ENCODE assay signal across 20 cellular contexts in genomic region chr19:5865772-5866171, GRCh38. TPM values are rescaled to one million over a fixed set of nuclear protein-coding genes. Genes with fewer than 3 reads are reported as not detected.
A peak's percentile ranks its signal among the peaks of the same experiment; 100 is the strongest.
DNase-seq lines count a peak whose midpoint lies in the region; ATAC-seq, FAIRE-seq and TF ChIP-seq lines count a peak whose summit lies in the region.
"Had no signal": no experiment of that assay in that cellular context is flagged by ENCODE, and none has a peak within 500 bp of the region (broad histone marks: within the 10 kb centered on the region; RNA-seq: fewer than 3 reads in every experiment).

No MANE protein-coding gene starts in this region.

- no peak overlapping the region for H2AFZ ChIP-seq in HepG2 (ENCODE audit: low read length)
- H2AFZ ChIP-seq in MM.1S (ENCODE audit: low read length) = no peak overlapping the region

- H3K27ac ChIP-seq in HepG2 (ENCODE audit: extremely low read length, insufficient read depth, low read length) (no peak overlapping the region), right lobe of liver (no peak overlapping the region), endodermal cell (ENCODE audit: low read depth, low read length) (no peak overlapping the region), MM.1S (ENCODE audit: low read length) (no peak overlapping the region), pancreas (no peak overlapping the region)
- H3K27ac ChIP-seq: BLaER1 treated with 17β-estradiol and CSF1 and Interleukin-3, amounts not matched to agents 10 nM and 100 nM had no signal

- TF ChIP-seq RAD21 in HepG2 (CRISPR knock-in tag; IDR thresholded peaks at IDR 0.05) = no peak

- H3K9me3 Mint-ChIP-seq in endodermal cell = no peaks in the 10 kb centered on the region
- no peaks in the 10 kb centered on the region for H3K9me3 Mint-ChIP-seq in natural killer cell treated with Interleukin-12 subunit alpha and Interleukin-12 subunit beta and Interleukin-15 and Interleukin-18, amount 100 ng/mL, for 72 hours
- H3K9me3 Mint-ChIP-seq: CD8-positive, alpha-beta T cell had no signal

- no peak for TF ChIP-seq POLR2A in HepG2 (IDR thresholded peaks at IDR 0.05; ENCODE audit: insufficient read depth in 1 of 2, low read depth in 2 of 2, low read length in 2 of 2)
- no peak for TF ChIP-seq POLR2A in right lobe of liver (IDR thresholded peaks at IDR 0.05)

- CTCF ChIA-PET in HepG2 (lab: Yijun Ruan, JAX; ENCODE audit: low intra/inter-chr PET ratio, low total read pairs) = no interaction called here

- no peaks in the 10 kb centered on the region for H3K4me1 Mint-ChIP-seq in endodermal cell
- peaks cover 6 to 17% of the 10 kb centered on the region in 2 donors for H3K4me1 Mint-ChIP-seq in natural killer cell treated with Interleukin-12 subunit alpha and Interleukin-12 subunit beta and Interleukin-15 and Interleukin-18, amount 100 ng/mL, for 72 hours (ENCODE audit: low read depth in 2 of 2)

- no peak overlapping the region for H3K9ac ChIP-seq in HepG2 (ENCODE audit: insufficient read depth, low read depth, low read length)
- H3K9ac ChIP-seq in endodermal cell (ENCODE audit: extremely low read depth, low read length, poor library complexity, severe bottlenecking) = no peak overlapping the region
- H3K9ac ChIP-seq in MM.1S (ENCODE audit: low read length) = no peak overlapping the region
- H3K9ac ChIP-seq: BLaER1 treated with 17β-estradiol and CSF1 and Interleukin-3, amounts not matched to agents 10 nM and 100 nM had no signal

- H3K4me2 ChIP-seq in HepG2 (ENCODE audit: low read depth, low read length) (no peak overlapping the region), MM.1S (ENCODE audit: low read depth, low read length) (no peak overlapping the region)

- no peak for DNase-seq in HepG2 (ENCODE audit: low spot score)
- DNase-seq in right lobe of liver = no peak
- no peak for DNase-seq in endodermal cell
- no peak for DNase-seq in natural killer cell treated with Interleukin-12 subunit alpha and Interleukin-12 subunit beta and Interleukin-15 and Interleukin-18, amount 100 ng/mL, for 72 hours (ENCODE audit: low spot score)
- no peak for DNase-seq in DMS114 treated with DMSO at 0.1 percent for 48 hours (lab: John Stamatoyannopoulos, UW; ENCODE audit: unreplicated experiment)
- DNase-seq in MM.1S = no peak
- DNase-seq in pancreas = no peak
- DNase-seq: 8988T, Calu3, DMS53, DND-41, EL, GOT3 had no signal

- TF ChIP-seq CTCF in HepG2 (CRISPR knock-in tag; IDR thresholded peaks at IDR 0.05) (no peak), right lobe of liver (IDR thresholded peaks at IDR 0.05) (no peak), endodermal cell (conservative IDR thresholded peaks at IDR 0.05) (no peak), MM.1S (IDR thresholded peaks at IDR 0.05; ENCODE audit: low read length) (no peak), pancreas (IDR thresholded peaks at IDR 0.05) (no peak)

- in situ Hi-C loops in HepG2 (cut with HindIII; ENCODE audit: extremely low pct_ligation_motif_present, low pct_unique_long_range_greater_than_20kb) = no loop called here

- POLR2A ChIA-PET in HepG2 (lab: Yijun Ruan, JAX) = no interaction called here

- TF ChIP-seq EP300 in HepG2 (IDR thresholded peaks at IDR 0.05; ENCODE audit: low read depth in 2 of 2, low read length in 2 of 2) (no peak), HepG2 (CRISPR knock-in tag; IDR thresholded peaks at IDR 0.05; ENCODE audit: borderline replicate concordance) (no peak)

- no peak overlapping the region for H3K4me3 ChIP-seq in HepG2 (replicated peaks in 1 of 3; ENCODE audit: insufficient read depth in 1 of 3, low read depth in 2 of 3, low read length in 3 of 3)
- H3K4me3 ChIP-seq in right lobe of liver = no peak overlapping the region
- no peak overlapping the region for H3K4me3 ChIP-seq in endodermal cell (ENCODE audit: low read length)
- H3K4me3 ChIP-seq in MM.1S (ENCODE audit: low read length) = no peak overlapping the region
- H3K4me3 ChIP-seq in pancreas = no peak overlapping the region
- H3K4me3 ChIP-seq: BLaER1 treated with 17β-estradiol and CSF1 and Interleukin-3, amounts not matched to agents 10 nM and 100 nM; GM12878; HAP-1 had no signal

- H3K27me3 ChIP-seq in HepG2 (ENCODE audit: control insufficient read depth in 1 of 2, insufficient read depth in 2 of 2, low read length in 2 of 2) = no peaks in the 10 kb centered on the region
- H3K27me3 ChIP-seq in right lobe of liver = no peaks in the 10 kb centered on the region
- H3K27me3 ChIP-seq in endodermal cell (ENCODE audit: control insufficient read depth, insufficient read depth, low read length, poor library complexity, severe bottlenecking) = no peaks in the 10 kb centered on the region
- H3K27me3 ChIP-seq in MM.1S (replicated peaks; ENCODE audit: insufficient read depth, low read length) = peaks cover 79% of the 10 kb centered on the region
- H3K27me3 ChIP-seq in pancreas = no peaks in the 10 kb centered on the region
- H3K27me3 ChIP-seq: BLaER1 treated with 17β-estradiol and CSF1 and Interleukin-3, amounts not matched to agents 10 nM and 100 nM had no signal

- 73% methylated on average over 6 of the region's 11 CpGs for WGBS in HepG2 (ENCODE audit: low lambda C conversion rate)
- no CpG with 5 or more reads among the region's 11 CpGs for WGBS in right lobe of liver (ENCODE audit: insufficient coverage, low coverage, low lambda C conversion rate, missing lambda C conversion rate)
- WGBS in endodermal cell (ENCODE audit: insufficient coverage in 1 of 2, insufficient read length in 1 of 2), 2 experiments = 87 to 96% methylated on average over 8 to 11 of the region's 11 CpGs
- 69 to 71% methylated on average over 11 of the region's 11 CpGs for WGBS in pancreas, 2 donors

- no peak for ATAC-seq in HepG2
- ATAC-seq in right lobe of liver = no peak
- peak; percentile 7 to 70 for ATAC-seq in natural killer cell treated with Interleukin-12 subunit alpha and Interleukin-12 subunit beta and Interleukin-15 and Interleukin-18, amount 100 ng/mL, for 72 hours
- no peak for ATAC-seq in pancreas
- ATAC-seq: CD8-positive, alpha-beta T cell; GM12878 had no signal

- no peaks in the 10 kb centered on the region for H3K9me2 ChIP-seq in MM.1S (replicated peaks; ENCODE audit: insufficient read depth, low read length)

- peak overlapping the region; percentile 21 for H3K27ac Mint-ChIP-seq in endodermal cell
- peak overlapping the region in 1 of 2 donors; percentile 45 for H3K27ac Mint-ChIP-seq in natural killer cell treated with Interleukin-12 subunit alpha and Interleukin-12 subunit beta and Interleukin-15 and Interleukin-18, amount 100 ng/mL, for 72 hours
- H3K27ac Mint-ChIP-seq: CD8-positive, alpha-beta T cell had no signal

- H3F3A ChIP-seq in MM.1S (ENCODE audit: insufficient read depth, low read length) = no peaks in the 10 kb centered on the region

- H3K36me3 Mint-ChIP-seq in endodermal cell (ENCODE audit: low read depth) = no peaks in the 10 kb centered on the region
- no peaks in the 10 kb centered on the region for H3K36me3 Mint-ChIP-seq in natural killer cell treated with Interleukin-12 subunit alpha and Interleukin-12 subunit beta and Interleukin-15 and Interleukin-18, amount 100 ng/mL, for 72 hours
- H3K36me3 Mint-ChIP-seq: CD8-positive, alpha-beta T cell had no signal

- BruUV-seq in HepG2 (replicated peaks; lab: Mats Ljungman, UMichigan) = no TSS peak

- H4K20me1 ChIP-seq in HepG2 (ENCODE audit: insufficient read depth, low read length) (no peaks in the 10 kb centered on the region), MM.1S (ENCODE audit: insufficient read depth, low read length) (no peaks in the 10 kb centered on the region)
- H4K20me1 ChIP-seq: BLaER1 treated with 17β-estradiol and CSF1 and Interleukin-3, amounts not matched to agents 10 nM and 100 nM had no signal

- intact Hi-C loops in HepG2 (cut with micrococcal nuclease; ENCODE audit: unreplicated experiment) = no loop called here
- intact Hi-C loops in right lobe of liver (cut with DNase I) = no loop called here
- intact Hi-C loops in pancreas (cut with DNase I) = no loop called here

- H3K4me1 ChIP-seq in HepG2 (ENCODE audit: insufficient read depth, low read length) (peaks cover 64% of the 10 kb centered on the region), right lobe of liver (peaks cover 0 to 14% (median 3%) of the 10 kb centered on the region in 4 donors), endodermal cell (ENCODE audit: control insufficient read depth, insufficient read depth, low read length) (no peaks in the 10 kb centered on the region), MM.1S (ENCODE audit: low read length) (no peaks in the 10 kb centered on the region), pancreas (no peaks in the 10 kb centered on the region)
- H3K4me1 ChIP-seq: HAP-1 had no signal

- no peak overlapping the region for H3K4me3 Mint-ChIP-seq in endodermal cell
- H3K4me3 Mint-ChIP-seq in natural killer cell treated with Interleukin-12 subunit alpha and Interleukin-12 subunit beta and Interleukin-15 and Interleukin-18, amount 100 ng/mL, for 72 hours = no peak overlapping the region
- H3K4me3 Mint-ChIP-seq: CD8-positive, alpha-beta T cell had no signal

- H3K36me3 ChIP-seq in HepG2 (replicated peaks in 1 of 2; ENCODE audit: control insufficient read depth in 1 of 2, insufficient read depth in 2 of 2, low read length in 2 of 2) (no peaks in the 10 kb centered on the region), right lobe of liver (no peaks in the 10 kb centered on the region), endodermal cell (ENCODE audit: control insufficient read depth, insufficient read depth, low read length) (no peaks in the 10 kb centered on the region), MM.1S (replicated peaks; ENCODE audit: insufficient read depth, low read length) (no peaks in the 10 kb centered on the region), pancreas (no peaks in the 10 kb centered on the region)
- H3K36me3 ChIP-seq: BLaER1 treated with 17β-estradiol and CSF1 and Interleukin-3, amounts not matched to agents 10 nM and 100 nM; HAP-1 had no signal

- peaks cover 12% of the 10 kb centered on the region for H3K27me3 Mint-ChIP-seq in endodermal cell (ENCODE audit: insufficient read depth)
- no peaks in the 10 kb centered on the region for H3K27me3 Mint-ChIP-seq in natural killer cell treated with Interleukin-12 subunit alpha and Interleukin-12 subunit beta and Interleukin-15 and Interleukin-18, amount 100 ng/mL, for 72 hours

- no peaks in the 10 kb centered on the region for H3K9me3 ChIP-seq in HepG2 (ENCODE audit: low read length)
- no peaks in the 10 kb centered on the region for H3K9me3 ChIP-seq in right lobe of liver
- H3K9me3 ChIP-seq in endodermal cell (ENCODE audit: control insufficient read depth, low read length) = no peaks in the 10 kb centered on the region
- H3K9me3 ChIP-seq in MM.1S (replicated peaks; ENCODE audit: insufficient read depth, low read length) = no peaks in the 10 kb centered on the region
- H3K9me3 ChIP-seq in pancreas = no peaks in the 10 kb centered on the region
- H3K9me3 ChIP-seq: BLaER1 treated with 17β-estradiol and CSF1 and Interleukin-3, amounts not matched to agents 10 nM and 100 nM; HAP-1 had no signal

- H3K79me2 ChIP-seq in HepG2 (ENCODE audit: insufficient read depth, low read length) = no peaks in the 10 kb centered on the region
- H3K79me2 ChIP-seq in MM.1S (ENCODE audit: low read length) = no peaks in the 10 kb centered on the region

- FAIRE-seq in HepG2 (lab: Jason Lieb, UNC) (no peak), pancreas (lab: Jason Lieb, UNC) (no peak)
- FAIRE-seq: GM12878 had no signal

RNA-seq across cellular contexts. Expression of gene FUT5, which starts 4.6 kb away (rescaled TPM):
- total RNA-seq in HepG2 (2016; rRNA removed; fragmentation: Illumina TruSeq; extraction: Trizol) (not detected in 2 replicates), right lobe of liver (under 1 TPM in 4 of 6 experiments, not detected in 2; 0.13 to 0.97 (median 0.39) TPM), endodermal cell (1 to 10 TPM in 1 of 2 donors, not detected in 1; 1.3 TPM), pancreas (not detected)
- not detected in 2 replicates for total RNA-seq in HepG2 (2016; cell fraction: cytosol; rRNA removed; fragmentation: Illumina TruSeq; extraction: Trizol; ENCODE audit: low read depth)
- total RNA-seq in HepG2 (2016; cell fraction: insoluble cytoplasmic fraction; rRNA removed; fragmentation: Illumina TruSeq; extraction: Trizol) = not detected in 2 replicates
- total RNA-seq in HepG2 (2016; cell fraction: membrane; rRNA removed; fragmentation: Illumina TruSeq; extraction: Trizol) = not detected in 2 replicates
- not detected in 2 replicates for total RNA-seq in HepG2 (2016; cell fraction: nucleus; rRNA removed; fragmentation: Illumina TruSeq; extraction: Trizol)
- polyA plus RNA-seq in HepG2 (2011; rRNA removed) (0.03 and 0.10 TPM in 2 replicates), pancreas (not detected)
- 0.03 and 0.05 TPM in 2 replicates for polyA plus RNA-seq in HepG2 (2011; cell fraction: cytosol; rRNA removed)
- 0.45 and 0.69 TPM in 2 replicates for polyA plus RNA-seq in HepG2 (2011; cell fraction: nucleus; rRNA removed)
- polyA plus RNA-seq in HepG2 (2012) = 0.35 TPM in 1 of 2 replicates, not detected in the other
- polyA plus RNA-seq in HepG2 (2016; cell fraction: cytosol; fragmentation: Illumina TruSeq; extraction: Trizol; ENCODE audit: low read depth) = not detected in 2 replicates
- not detected in 2 replicates for polyA plus RNA-seq in HepG2 (2016; cell fraction: insoluble cytoplasmic fraction; fragmentation: Illumina TruSeq; extraction: Trizol; ENCODE audit: low read depth)
- polyA plus RNA-seq in HepG2 (2016; cell fraction: membrane; fragmentation: Illumina TruSeq; extraction: Trizol; ENCODE audit: low read depth) = not detected in 2 replicates
- 0.32 TPM in 1 of 2 replicates, not detected in the other for polyA plus RNA-seq in HepG2 (2016; cell fraction: nucleus; fragmentation: Illumina TruSeq; extraction: Trizol; ENCODE audit: insufficient read depth, low read depth)
- 0.08 and 0.14 TPM in 2 replicates for polyA minus RNA-seq in HepG2 (2011; rRNA and poly(A)+ RNA removed; ENCODE audit: low replicate concordance)
- polyA minus RNA-seq in HepG2 (2011; cell fraction: cytosol; rRNA and poly(A)+ RNA removed) = not detected in 2 replicates
- 1.1 and 1.4 TPM in 2 replicates for polyA minus RNA-seq in HepG2 (2011; cell fraction: nucleus; rRNA and poly(A)+ RNA removed)
- not detected for polyA plus RNA-seq in endodermal cell (2013, experiment 1 of 2)
- not detected for polyA plus RNA-seq in endodermal cell (2013, experiment 2 of 2)
- total RNA-seq in natural killer cell treated with Interleukin-12 subunit alpha and Interleukin-12 subunit beta and Interleukin-15 and Interleukin-18, amount 100 ng/mL, for 72 hours = not detected
- total RNA-seq: A673, Calu3, G401, GM12878 had no signal
- polyA plus RNA-seq: AG04450, GM12878 had no signal

RNA-seq across cellular contexts. Expression of gene FUT3, which starts 14.5 kb away (rescaled TPM):
- 0.20 and 0.53 TPM in 2 replicates for total RNA-seq in HepG2 (2016; rRNA removed; fragmentation: Illumina TruSeq; extraction: Trizol)
- 0.10 TPM in 1 of 2 replicates, not detected in the other for total RNA-seq in HepG2 (2016; cell fraction: cytosol; rRNA removed; fragmentation: Illumina TruSeq; extraction: Trizol; ENCODE audit: low read depth)
- 0.39 TPM in 1 of 2 replicates, not detected in the other for total RNA-seq in HepG2 (2016; cell fraction: insoluble cytoplasmic fraction; rRNA removed; fragmentation: Illumina TruSeq; extraction: Trizol)
- 0.14 and 0.15 TPM in 2 replicates for total RNA-seq in HepG2 (2016; cell fraction: membrane; rRNA removed; fragmentation: Illumina TruSeq; extraction: Trizol)
- total RNA-seq in HepG2 (2016; cell fraction: nucleus; rRNA removed; fragmentation: Illumina TruSeq; extraction: Trizol) = 0.34 TPM in 1 of 2 replicates, not detected in the other
- 1.1 and 1.6 TPM in 2 replicates for polyA plus RNA-seq in HepG2 (2011; rRNA removed)
- 0.74 and 0.86 TPM in 2 replicates for polyA plus RNA-seq in HepG2 (2011; cell fraction: cytosol; rRNA removed)
- 0.96 and 1.5 TPM in 2 replicates for polyA plus RNA-seq in HepG2 (2011; cell fraction: nucleus; rRNA removed)
- 0.52 and 2.4 TPM in 2 replicates for polyA plus RNA-seq in HepG2 (2012)
- polyA plus RNA-seq in HepG2 (2016; cell fraction: cytosol; fragmentation: Illumina TruSeq; extraction: Trizol; ENCODE audit: low read depth) = 0.07 TPM in 1 of 2 replicates, not detected in the other
- polyA plus RNA-seq in HepG2 (2016; cell fraction: insoluble cytoplasmic fraction; fragmentation: Illumina TruSeq; extraction: Trizol; ENCODE audit: low read depth) = 0.12 and 0.23 TPM in 2 replicates
- 0.17 TPM in 1 of 2 replicates, not detected in the other for polyA plus RNA-seq in HepG2 (2016; cell fraction: membrane; fragmentation: Illumina TruSeq; extraction: Trizol; ENCODE audit: low read depth)
- polyA plus RNA-seq in HepG2 (2016; cell fraction: nucleus; fragmentation: Illumina TruSeq; extraction: Trizol; ENCODE audit: insufficient read depth, low read depth) = 0.57 and 0.83 TPM in 2 replicates
- 0.80 TPM in 1 of 2 replicates, not detected in the other for polyA minus RNA-seq in HepG2 (2011; rRNA and poly(A)+ RNA removed; ENCODE audit: low replicate concordance)
- 0.69 TPM in 1 of 2 replicates, not detected in the other for polyA minus RNA-seq in HepG2 (2011; cell fraction: cytosol; rRNA and poly(A)+ RNA removed)
- polyA minus RNA-seq in HepG2 (2011; cell fraction: nucleus; rRNA and poly(A)+ RNA removed) = 0.26 and 2.9 TPM in 2 replicates
- 1 to 10 TPM in 1 of 6 experiments, under 1 TPM in 5; 0.19 to 1.4 (median 0.33) TPM for total RNA-seq in right lobe of liver
- 1 to 10 TPM in 1 of 2 donors, not detected in 1; 1.3 TPM for total RNA-seq in endodermal cell
- polyA plus RNA-seq in endodermal cell (2013, experiment 1 of 2) = 0.78 TPM
- 0.46 TPM for polyA plus RNA-seq in endodermal cell (2013, experiment 2 of 2)
- total RNA-seq in natural killer cell treated with Interleukin-12 subunit alpha and Interleukin-12 subunit beta and Interleukin-15 and Interleukin-18, amount 100 ng/mL, for 72 hours = not detected
- 10 to 100 TPM in 2 of 6 donors, 1 to 10 TPM in 4; 3.3 to 13.9 (median 5.7) TPM for total RNA-seq in pancreas
- polyA plus RNA-seq in pancreas = 10 to 100 TPM in 1 of 2 donors, 1 to 10 TPM in 1; 9.7 to 12.0 TPM
- total RNA-seq: A673, G401 had no signal
- polyA plus RNA-seq: AG04450 had no signal

RNA-seq across cellular contexts. Expression of gene FUT6, which starts 26.3 kb away (rescaled TPM):
- total RNA-seq in HepG2 (2016; rRNA removed; fragmentation: Illumina TruSeq; extraction: Trizol) = 5.0 and 8.2 TPM in 2 replicates
- total RNA-seq in HepG2 (2016; cell fraction: cytosol; rRNA removed; fragmentation: Illumina TruSeq; extraction: Trizol; ENCODE audit: low read depth) = 0.97 and 1.6 TPM in 2 replicates
- total RNA-seq in HepG2 (2016; cell fraction: insoluble cytoplasmic fraction; rRNA removed; fragmentation: Illumina TruSeq; extraction: Trizol) = 5.0 and 7.9 TPM in 2 replicates
- total RNA-seq in HepG2 (2016; cell fraction: membrane; rRNA removed; fragmentation: Illumina TruSeq; extraction: Trizol) = 3.2 and 4.2 TPM in 2 replicates
- total RNA-seq in HepG2 (2016; cell fraction: nucleus; rRNA removed; fragmentation: Illumina TruSeq; extraction: Trizol) = 5.8 and 8.5 TPM in 2 replicates
- 27.7 and 53.3 TPM in 2 replicates for polyA plus RNA-seq in HepG2 (2011; rRNA removed)
- 33.1 and 34.4 TPM in 2 replicates for polyA plus RNA-seq in HepG2 (2011; cell fraction: cytosol; rRNA removed)
- 43.6 and 59.1 TPM in 2 replicates for polyA plus RNA-seq in HepG2 (2011; cell fraction: nucleus; rRNA removed)
- polyA plus RNA-seq in HepG2 (2012) = 15.4 and 18.7 TPM in 2 replicates
- 0.97 and 1.0 TPM in 2 replicates for polyA plus RNA-seq in HepG2 (2016; cell fraction: cytosol; fragmentation: Illumina TruSeq; extraction: Trizol; ENCODE audit: low read depth)
- 5.1 and 6.0 TPM in 2 replicates for polyA plus RNA-seq in HepG2 (2016; cell fraction: insoluble cytoplasmic fraction; fragmentation: Illumina TruSeq; extraction: Trizol; ENCODE audit: low read depth)
- 3.2 and 3.6 TPM in 2 replicates for polyA plus RNA-seq in HepG2 (2016; cell fraction: membrane; fragmentation: Illumina TruSeq; extraction: Trizol; ENCODE audit: low read depth)
- 11.4 and 11.8 TPM in 2 replicates for polyA plus RNA-seq in HepG2 (2016; cell fraction: nucleus; fragmentation: Illumina TruSeq; extraction: Trizol; ENCODE audit: insufficient read depth, low read depth)
- polyA minus RNA-seq in HepG2 (2011; rRNA and poly(A)+ RNA removed; ENCODE audit: low replicate concordance) = 80.4 TPM in 1 of 2 replicates, not detected in the other
- polyA minus RNA-seq in HepG2 (2011; cell fraction: cytosol; rRNA and poly(A)+ RNA removed) = 21.4 and 25.8 TPM in 2 replicates
- 22.5 and 47.7 TPM in 2 replicates for polyA minus RNA-seq in HepG2 (2011; cell fraction: nucleus; rRNA and poly(A)+ RNA removed)
- total RNA-seq in right lobe of liver = 10 to 100 TPM in 2 of 6 experiments, 1 to 10 TPM in 4; 2.3 to 28.1 (median 9.7) TPM
- not detected for total RNA-seq in endodermal cell
- polyA plus RNA-seq in endodermal cell (2013, experiment 1 of 2) = not detected
- polyA plus RNA-seq in endodermal cell (2013, experiment 2 of 2) = not detected
- total RNA-seq in natural killer cell treated with Interleukin-12 subunit alpha and Interleukin-12 subunit beta and Interleukin-15 and Interleukin-18, amount 100 ng/mL, for 72 hours = not detected
- total RNA-seq in pancreas = 1 to 10 TPM; 1.9 to 8.7 (median 2.8) TPM
- 1 to 10 TPM; 2.9 to 4.0 TPM for polyA plus RNA-seq in pancreas
- total RNA-seq: A673; CD8-positive, alpha-beta T cell; G401; GM12878 had no signal
- polyA plus RNA-seq: AG04450, GM12878 had no signal

RNA-seq across cellular contexts. Expression of gene NDUFA11, which starts 37.8 kb away (rescaled TPM):
- total RNA-seq in HepG2 (2016; rRNA removed; fragmentation: Illumina TruSeq; extraction: Trizol) (378 and 396 TPM in 2 replicates), right lobe of liver (100 to 1,000 TPM; 108 to 161 (median 157) TPM), endodermal cell (100 to 1,000 TPM; 242 to 269 TPM), pancreas (100 to 1,000 TPM in 1 of 6 donors, 10 to 100 TPM in 5; 58.0 to 104 (median 82.0) TPM)
- 206 and 277 TPM in 2 replicates for total RNA-seq in HepG2 (2016; cell fraction: cytosol; rRNA removed; fragmentation: Illumina TruSeq; extraction: Trizol; ENCODE audit: low read depth)
- total RNA-seq in HepG2 (2016; cell fraction: insoluble cytoplasmic fraction; rRNA removed; fragmentation: Illumina TruSeq; extraction: Trizol) = 384 and 456 TPM in 2 replicates
- 192 and 280 TPM in 2 replicates for total RNA-seq in HepG2 (2016; cell fraction: membrane; rRNA removed; fragmentation: Illumina TruSeq; extraction: Trizol)
- 124 and 130 TPM in 2 replicates for total RNA-seq in HepG2 (2016; cell fraction: nucleus; rRNA removed; fragmentation: Illumina TruSeq; extraction: Trizol)
- polyA plus RNA-seq in HepG2 (2011; rRNA removed) (286 and 302 TPM in 2 replicates), pancreas (100 to 1,000 TPM; 161 to 209 TPM)
- polyA plus RNA-seq in HepG2 (2011; cell fraction: cytosol; rRNA removed) = 407 and 879 TPM in 2 replicates
- polyA plus RNA-seq in HepG2 (2011; cell fraction: nucleus; rRNA removed) = 341 and 384 TPM in 2 replicates
- polyA plus RNA-seq in HepG2 (2012) = 182 and 188 TPM in 2 replicates
- polyA plus RNA-seq in HepG2 (2016; cell fraction: cytosol; fragmentation: Illumina TruSeq; extraction: Trizol; ENCODE audit: low read depth) = 245 and 314 TPM in 2 replicates
- polyA plus RNA-seq in HepG2 (2016; cell fraction: insoluble cytoplasmic fraction; fragmentation: Illumina TruSeq; extraction: Trizol; ENCODE audit: low read depth) = 420 and 459 TPM in 2 replicates
- 204 and 246 TPM in 2 replicates for polyA plus RNA-seq in HepG2 (2016; cell fraction: membrane; fragmentation: Illumina TruSeq; extraction: Trizol; ENCODE audit: low read depth)
- polyA plus RNA-seq in HepG2 (2016; cell fraction: nucleus; fragmentation: Illumina TruSeq; extraction: Trizol; ENCODE audit: insufficient read depth, low read depth) = 232 and 235 TPM in 2 replicates
- polyA minus RNA-seq in HepG2 (2011; rRNA and poly(A)+ RNA removed; ENCODE audit: low replicate concordance) = 32.1 and 88.3 TPM in 2 replicates
- 38.6 and 41.0 TPM in 2 replicates for polyA minus RNA-seq in HepG2 (2011; cell fraction: cytosol; rRNA and poly(A)+ RNA removed)
- 16.5 and 21.2 TPM in 2 replicates for polyA minus RNA-seq in HepG2 (2011; cell fraction: nucleus; rRNA and poly(A)+ RNA removed)
- polyA plus RNA-seq in endodermal cell (2013, experiment 1 of 2) = 216 TPM
- polyA plus RNA-seq in endodermal cell (2013, experiment 2 of 2) = 206 TPM
- total RNA-seq in natural killer cell treated with Interleukin-12 subunit alpha and Interleukin-12 subunit beta and Interleukin-15 and Interleukin-18, amount 100 ng/mL, for 72 hours = 100 to 1,000 TPM; 170 to 189 TPM

RNA-seq across cellular contexts. Expression of gene VMAC, which starts 38.9 kb away (rescaled TPM):
- total RNA-seq in HepG2 (2016; rRNA removed; fragmentation: Illumina TruSeq; extraction: Trizol) (1.2 and 2.4 TPM in 2 replicates), right lobe of liver (1 to 10 TPM; 1.7 to 3.9 (median 2.8) TPM), endodermal cell (1 to 10 TPM; 5.9 TPM), pancreas (1 to 10 TPM; 2.9 to 5.6 (median 4.6) TPM)
- total RNA-seq in HepG2 (2016; cell fraction: cytosol; rRNA removed; fragmentation: Illumina TruSeq; extraction: Trizol; ENCODE audit: low read depth) = 1.2 and 2.0 TPM in 2 replicates
- 1.1 and 2.6 TPM in 2 replicates for total RNA-seq in HepG2 (2016; cell fraction: insoluble cytoplasmic fraction; rRNA removed; fragmentation: Illumina TruSeq; extraction: Trizol)
- 1.6 and 2.0 TPM in 2 replicates for total RNA-seq in HepG2 (2016; cell fraction: membrane; rRNA removed; fragmentation: Illumina TruSeq; extraction: Trizol)
- total RNA-seq in HepG2 (2016; cell fraction: nucleus; rRNA removed; fragmentation: Illumina TruSeq; extraction: Trizol) = 2.4 and 2.8 TPM in 2 replicates
- polyA plus RNA-seq in HepG2 (2011; rRNA removed) (2.4 and 3.1 TPM in 2 replicates), pancreas (10 to 100 TPM in 1 of 2 donors, 1 to 10 TPM in 1; 4.0 to 10.1 TPM)
- polyA plus RNA-seq in HepG2 (2011; cell fraction: cytosol; rRNA removed) = 1.3 and 1.9 TPM in 2 replicates
- 12.9 and 13.7 TPM in 2 replicates for polyA plus RNA-seq in HepG2 (2011; cell fraction: nucleus; rRNA removed)
- polyA plus RNA-seq in HepG2 (2012) = 0.61 and 1.0 TPM in 2 replicates
- 0.49 and 0.65 TPM in 2 replicates for polyA plus RNA-seq in HepG2 (2016; cell fraction: cytosol; fragmentation: Illumina TruSeq; extraction: Trizol; ENCODE audit: low read depth)
- polyA plus RNA-seq in HepG2 (2016; cell fraction: insoluble cytoplasmic fraction; fragmentation: Illumina TruSeq; extraction: Trizol; ENCODE audit: low read depth) = 0.78 and 1.4 TPM in 2 replicates
- polyA plus RNA-seq in HepG2 (2016; cell fraction: membrane; fragmentation: Illumina TruSeq; extraction: Trizol; ENCODE audit: low read depth) = 0.82 and 0.91 TPM in 2 replicates
- polyA plus RNA-seq in HepG2 (2016; cell fraction: nucleus; fragmentation: Illumina TruSeq; extraction: Trizol; ENCODE audit: insufficient read depth, low read depth) = 4.8 and 5.0 TPM in 2 replicates
- polyA minus RNA-seq in HepG2 (2011; rRNA and poly(A)+ RNA removed; ENCODE audit: low replicate concordance) = 0.33 and 2.8 TPM in 2 replicates
- 0.59 and 1.2 TPM in 2 replicates for polyA minus RNA-seq in HepG2 (2011; cell fraction: cytosol; rRNA and poly(A)+ RNA removed)
- polyA minus RNA-seq in HepG2 (2011; cell fraction: nucleus; rRNA and poly(A)+ RNA removed) = 3.7 and 4.2 TPM in 2 replicates
- polyA plus RNA-seq in endodermal cell (2013, experiment 1 of 2) = 3.5 TPM
- 3.4 TPM for polyA plus RNA-seq in endodermal cell (2013, experiment 2 of 2)
- 1 to 10 TPM; 4.4 to 6.7 TPM for total RNA-seq in natural killer cell treated with Interleukin-12 subunit alpha and Interleukin-12 subunit beta and Interleukin-15 and Interleukin-18, amount 100 ng/mL, for 72 hours

Comparison
In these comparisons a context has a peak if more than half of its experiments do, and no peak if none do; other contexts are left out.
1. ATAC-seq: peak in natural killer cell treated with Interleukin-12 subunit alpha and Interleukin-12 subunit beta and Interleukin-15 and Interleukin-18, amount 100 ng/mL, for 72 hours (2 of 2); none in HepG2 (single experiment), right lobe of liver (0 of 4) and pancreas (0 of 4).